In the genomic region with DNA sequence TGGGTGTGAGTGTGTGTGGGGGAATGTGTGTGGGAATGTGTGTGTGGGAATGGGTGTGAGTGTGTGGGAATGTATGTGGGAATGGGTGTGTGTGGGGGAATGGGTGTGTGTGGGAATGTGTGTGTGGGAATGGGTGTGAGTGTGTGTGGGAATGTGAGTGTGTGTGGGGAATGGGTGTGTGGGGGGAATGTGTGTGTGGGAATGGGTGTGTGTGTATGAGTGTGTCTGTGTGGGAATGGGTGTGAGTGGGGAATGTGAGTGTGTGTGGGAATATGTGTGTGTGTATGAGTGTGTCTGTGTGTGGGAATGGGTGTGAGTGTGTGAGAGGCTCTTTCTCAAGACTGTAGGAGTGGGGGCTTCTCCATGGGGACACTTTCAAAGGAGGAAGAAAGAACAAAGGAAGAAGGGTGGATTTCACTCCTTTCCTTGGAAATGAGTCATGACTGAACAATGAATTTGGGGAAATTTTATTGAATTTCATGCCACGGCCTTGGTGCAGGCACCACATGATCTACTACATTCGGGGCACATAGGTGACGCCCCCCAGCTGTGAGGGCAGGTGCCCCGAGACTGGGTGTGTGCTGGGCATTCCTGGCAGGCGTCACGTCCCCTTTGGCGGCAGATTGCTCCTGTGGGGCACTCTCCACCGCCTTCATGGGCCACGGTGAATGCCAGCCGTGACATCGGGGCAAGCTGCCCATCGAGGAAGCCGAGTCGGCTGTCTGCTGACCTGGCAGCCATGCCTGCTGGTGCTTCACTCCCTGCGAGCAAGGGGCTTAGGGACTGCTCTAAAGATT, we compare ENCODE assay signal across 9 cellular contexts.
A peak's percentile ranks its signal among the peaks of the same experiment; 100 is the strongest.
DNase-seq lines count a peak whose midpoint lies in the region; ATAC-seq, FAIRE-seq and TF ChIP-seq lines count a peak whose summit lies in the region.
"Had no signal": no experiment of that assay in that cellular context is flagged by ENCODE, and none has a peak within 500 bp of the region (broad histone marks: within the 10 kb centered on the region; RNA-seq: fewer than 3 reads in every experiment).

No MANE protein-coding gene starts in this region.

- intact Hi-C loops in K562 (cut with micrococcal nuclease), result no loop called here

- no peak overlapping the region for H3K4ac ChIP-seq in mesendoderm (ENCODE audit: low read depth, low read length)

- no peak overlapping the region for H2AFZ ChIP-seq in GM23248
- H2AFZ ChIP-seq in K562 (ENCODE audit: low read depth, low read length), result no peak overlapping the region

- H3K9me3 ChIP-seq in GM23248 (ENCODE audit: low read depth) (no peaks in the 10 kb centered on the region), K562 (replicated peaks; ENCODE audit: control insufficient read depth, insufficient read depth, low read depth, low read length) (0 out of 2 replicates have a peak, but pooled peaks cover 3% of the 10 kb centered on the region), SJCRH30 (replicated peaks) (no peaks in the 10 kb centered on the region)

- WGBS in GM23248 (ENCODE audit: low coverage in 1 of 2, low lambda C conversion rate in 2 of 2, missing lambda C conversion rate in 2 of 2), 2 experiments, result 32 to 38% methylated on average over 15 of the region's 15 CpGs
- 81% methylated on average over 15 of the region's 15 CpGs for WGBS in K562 (ENCODE audit: insufficient coverage, low coverage, missing lambda C conversion rate)
- WGBS in mesendoderm (ENCODE audit: extremely low coverage, insufficient coverage, low lambda C conversion rate), result no CpG with 5 or more reads among the region's 15 CpGs

- FAIRE-seq in K562 (lab: Jason Lieb, UNC), result no peak
- FAIRE-seq in D721Med (lab: Jason Lieb, UNC), result no peak

- no peak overlapping the region for H3K4me3 ChIP-seq in GM23248
- no peak overlapping the region for H3K4me3 ChIP-seq in K562
- no peak overlapping the region for H3K4me3 ChIP-seq in mesendoderm (ENCODE audit: low read length)
- no peak overlapping the region for H3K4me3 ChIP-seq in SJCRH30

- no peaks in the 10 kb centered on the region for H3K79me1 ChIP-seq in mesendoderm (ENCODE audit: low read length)

- H3K9me2 ChIP-seq in GM23248 (ENCODE audit: insufficient read depth), result no peaks in the 10 kb centered on the region

- H2BK15ac ChIP-seq in mesendoderm (replicated peaks; ENCODE audit: low read depth), result no peak overlapping the region

- no peak for TF ChIP-seq EP300 in K562 (IDR thresholded peaks at IDR 0.05; ENCODE audit: low read length)

- H4K20me1 ChIP-seq in GM23248 (ENCODE audit: insufficient read depth) (no peaks in the 10 kb centered on the region), K562 (replicated peaks; ENCODE audit: control insufficient read depth, insufficient read depth, low read length) (0 out of 2 replicates have a peak, but pooled peaks cover 6% of the 10 kb centered on the region)

- no peak overlapping the region for H4K5ac ChIP-seq in mesendoderm (ENCODE audit: low read length)

- H3K27ac ChIP-seq in GM23248 (peak overlapping the region; percentile 63), K562 (ENCODE audit: extremely low read depth, low read depth, low read length) (no peak overlapping the region), mesendoderm (ENCODE audit: low read depth, low read length) (no peak overlapping the region), SJCRH30 (no peak overlapping the region)

- H2AK5ac ChIP-seq in mesendoderm (ENCODE audit: low read length), result no peak overlapping the region

- no peak for TF ChIP-seq RAD21 in K562 (CRISPR knock-in tag; conservative IDR thresholded peaks at IDR 0.05 in 1 of 2, IDR thresholded peaks at IDR 0.05 in 1 of 2)

- POLR2A ChIA-PET in K562 (lab: Yijun Ruan, JAX), result interaction anchor here (0.6 to 1.0 kb wide), 2 partner anchors 9 to 48 kb away, joined by 3 read pairs; no protein-coding TSS in a partner anchor

- peak; percentile 87 for DNase-seq in A172 (ENCODE audit: low spot score)
- peak; percentile 74 for DNase-seq in GM23248
- DNase-seq in K562 (ENCODE audit: extremely low read depth in 1 of 4, low spot score in 3 of 4), result no peak
- no peak for DNase-seq in mesendoderm
- DNase-seq in SJCRH30, result no peak
- DNase-seq in D721Med (ENCODE audit: insufficient read length, low spot score), result no peak
- DNase-seq in NCI-H510A treated with DMSO at 0.1 percent for 48 hours (lab: John Stamatoyannopoulos, UW), result no peak
- DNase-seq: activated CD4-positive, CD25-positive, alpha-beta regulatory T cell treated with anti-CD3 and anti-CD28 coated beads, Interleukin-2, amount 50 U/mL, for 72 hours had no signal

- no peak overlapping the region for H3K23ac ChIP-seq in mesendoderm (ENCODE audit: low read length)

- H2BK5ac ChIP-seq in mesendoderm (ENCODE audit: low read length), result no peak overlapping the region

- H3K79me2 ChIP-seq in GM23248 (ENCODE audit: insufficient read depth) (no peaks in the 10 kb centered on the region), K562 (ENCODE audit: control insufficient read depth, insufficient read depth, low read length) (peaks cover 13% of the 10 kb centered on the region; the same call in 2 of the 3 replicates), mesendoderm (ENCODE audit: control insufficient read depth, insufficient read depth, low read length) (no peaks in the 10 kb centered on the region)

- peak overlapping the region; percentile 15 for H3K56ac ChIP-seq in mesendoderm (ENCODE audit: low read length)

- H3K36me3 ChIP-seq in GM23248 (ENCODE audit: low read depth) (no peaks in the 10 kb centered on the region), K562 (ENCODE audit: control insufficient read depth, insufficient read depth, low read length) (peaks cover 3% of the 10 kb centered on the region; the same call in 1 of the 3 replicates), mesendoderm (ENCODE audit: control insufficient read depth, insufficient read depth, low read length) (no peaks in the 10 kb centered on the region), SJCRH30 (no peaks in the 10 kb centered on the region)

- no peak overlapping the region for H3K18ac ChIP-seq in mesendoderm (ENCODE audit: low read length)

- H2BK120ac ChIP-seq in mesendoderm (ENCODE audit: low read depth, low read length), result no peak overlapping the region

- no peaks in the 10 kb centered on the region for H3K9me1 ChIP-seq in K562 (ENCODE audit: control insufficient read depth, insufficient read depth, low read length)

- H3K9ac ChIP-seq in GM23248, result no peak overlapping the region
- H3K9ac ChIP-seq in K562 (ENCODE audit: insufficient read depth in 1 of 2, low read depth in 2 of 2, low read length in 2 of 2), result no peak overlapping the region
- no peak overlapping the region for H3K9ac ChIP-seq in mesendoderm (ENCODE audit: low read length)

- no peak for TF ChIP-seq POLR2A in K562 (conservative IDR thresholded peaks at IDR 0.05)

- in situ Hi-C loops in GM23248 (cut with MboI) (no loop called here), K562 (cut with MboI) (loop anchor here (5.0 kb wide), 1 partner anchor 83 kb away; no protein-coding TSS in a partner anchor)

- CTCF ChIA-PET in K562 (lab: Yijun Ruan, JAX; ENCODE audit: low intra/inter-chr PET ratio), result no interaction called here

- ATAC-seq in K562 (no peak), HG03175 (IDR thresholded peaks at IDR 0.05; ENCODE audit: unreplicated experiment) (no peak)

- no TSS peak for BruUV-seq in K562 (replicated peaks; lab: Mats Ljungman, UMichigan)

- H3K27me3 ChIP-seq in GM23248 (replicated peaks; ENCODE audit: insufficient read depth) (no peaks in the 10 kb centered on the region), K562 (ENCODE audit: control insufficient read depth in 2 of 2, insufficient read depth in 2 of 2, low read length in 2 of 2) (no peaks in the 10 kb centered on the region; a peak in 1 of 5 replicates), mesendoderm (ENCODE audit: insufficient read depth, low read length, poor library complexity) (no peaks in the 10 kb centered on the region), SJCRH30 (no peaks in the 10 kb centered on the region)

- H3K4me1 ChIP-seq in GM23248 (ENCODE audit: insufficient read depth) (peaks cover 30% of the 10 kb centered on the region), K562 (replicated peaks in 1 of 2; ENCODE audit: control insufficient read depth in 2 of 2, insufficient read depth in 2 of 2, low read length in 2 of 2) (peaks cover 31 to 57% of the 10 kb centered on the region in 2 experiments), mesendoderm (ENCODE audit: control insufficient read depth, low read depth, low read length) (peaks cover 4% of the 10 kb centered on the region), SJCRH30 (peaks cover 12% of the 10 kb centered on the region)

- TF ChIP-seq CTCF in K562 (IDR thresholded peaks at IDR 0.05 in 2 of 3, conservative IDR thresholded peaks at IDR 0.05 in 1 of 3; ENCODE audit: insufficient read depth in 2 of 3, low read depth in 1 of 3, low read length in 3 of 3) (no peak), D721Med (IDR thresholded peaks at IDR 0.05; ENCODE audit: insufficient read depth, missing control alignments) (no peak)

- H3K4me2 ChIP-seq in GM23248 (ENCODE audit: unreplicated experiment) (no peak overlapping the region), K562 (ENCODE audit: insufficient read depth, low read length) (no peak overlapping the region), mesendoderm (ENCODE audit: low read length) (no peak overlapping the region)

- H4K8ac ChIP-seq in mesendoderm (ENCODE audit: low read depth, low read length), result no peak overlapping the region

- H3F3A ChIP-seq in GM23248 (ENCODE audit: insufficient read depth), result peaks cover 9% of the 10 kb centered on the region

TF ChIP-seq in K562, 482 proteins besides CTCF, POLR2A, EP300 and RAD21 (continues in another document):
- peak; percentile 71; the same call in 1 of the 2 replicates for TF ChIP-seq ZBTB33 (CRISPR knock-in tag; IDR thresholded peaks at IDR 0.05)

Comparison
In these comparisons a context has a peak if more than half of its experiments do, and no peak if none do; other contexts are left out.
1. DNase-seq: peak in A172 (single experiment) and GM23248 (single experiment); none in K562 (0 of 4), mesendoderm (single experiment), SJCRH30 (0 of 2), D721Med (single experiment) and NCI-H510A treated with DMSO at 0.1 percent for 48 hours (single experiment).